In genomic region chr13:103517066-103517767, GRCh38 we compare ENCODE assay signal across 11 cellular contexts.
DNase-seq lines count a peak whose midpoint lies in the region; ATAC-seq and TF ChIP-seq lines count a peak whose summit lies in the region.
"Had no signal": no experiment of that assay in that cellular context is flagged by ENCODE, and none has a peak within 500 bp of the region (broad histone marks: within the 10 kb centered on the region; RNA-seq: fewer than 3 reads in every experiment).

No MANE protein-coding gene starts in this region.

- no peak overlapping the region for H3K4me3 Mint-ChIP-seq in neural progenitor cell

- H3K9me3 ChIP-seq in neural progenitor cell (ENCODE audit: low read depth): no peaks in the 10 kb centered on the region
- H3K9me3 ChIP-seq: testis had no signal

- H3K9ac ChIP-seq in KMS-11: no peak overlapping the region; the same call in 1 of the 2 replicates
- H3K9ac ChIP-seq in neural progenitor cell: no peak overlapping the region

- peaks cover 52% of the 10 kb centered on the region for H3K4me1 ChIP-seq in KMS-11 (ENCODE audit: low read depth, poor library complexity, severe bottlenecking)
- H3K4me1 ChIP-seq in neural progenitor cell: peaks cover 21% of the 10 kb centered on the region
- H3K4me1 ChIP-seq: testis had no signal

- no peak overlapping the region for H3K27ac Mint-ChIP-seq in neural progenitor cell

- peak; percentile 84 for ATAC-seq in HG02763 (IDR thresholded peaks at IDR 0.05; ENCODE audit: unreplicated experiment)

- peaks cover 17% of the 10 kb centered on the region for H3K4me1 Mint-ChIP-seq in neural progenitor cell

- H4K20me1 ChIP-seq in KMS-11 (ENCODE audit: insufficient read depth) (no peaks in the 10 kb centered on the region), neural progenitor cell (ENCODE audit: low read depth) (no peaks in the 10 kb centered on the region)

- H3K36me3 ChIP-seq in KMS-11 (ENCODE audit: insufficient read depth): no peaks in the 10 kb centered on the region
- H3K36me3 ChIP-seq in neural progenitor cell: no peaks in the 10 kb centered on the region

- H3K27ac ChIP-seq in KMS-11 (peak overlapping the region; percentile 72), neural progenitor cell (no peak overlapping the region)
- H3K27ac ChIP-seq: HL-60, testis had no signal

- TF ChIP-seq CTCF in KMS-11 (conservative IDR thresholded peaks at IDR 0.05; ENCODE audit: low read depth, low read length) (no peak), neural progenitor cell (IDR thresholded peaks at IDR 0.05) (no peak)

- peaks cover 3% of the 10 kb centered on the region for H3K27me3 Mint-ChIP-seq in neural progenitor cell (ENCODE audit: insufficient read depth, low read depth)

- H3K79me2 ChIP-seq in KMS-11 (ENCODE audit: insufficient read depth, low read depth) (no peaks in the 10 kb centered on the region), neural progenitor cell (ENCODE audit: low read depth) (no peaks in the 10 kb centered on the region)

- no peaks in the 10 kb centered on the region for H3K27me3 ChIP-seq in KMS-11 (ENCODE audit: insufficient read depth, low read depth)
- H3K27me3 ChIP-seq in neural progenitor cell: no peaks in the 10 kb centered on the region
- H3K27me3 ChIP-seq: testis had no signal

- peak; percentile 44 for DNase-seq in NCI-H1092 treated with DMSO at 0.1 percent for 48 hours (lab: John Stamatoyannopoulos, UW)
- no peak for DNase-seq in NCI-H1092 (lab: John Stamatoyannopoulos, UW)
- peak; percentile 97 for DNase-seq in renal cortical epithelial cell (ENCODE audit: low read depth)
- no peak for DNase-seq in DMS 273 treated with DMSO at 0.1 percent for 48 hours (lab: John Stamatoyannopoulos, UW)
- no peak for DNase-seq in SW 1271 (lab: John Stamatoyannopoulos, UW)
- DNase-seq in neural progenitor cell (ENCODE audit: low spot score): no peak
- DNase-seq: activated T-cell treated with anti-CD3 and anti-CD28 coated beads, Interleukin-2, amount 50 U/mL, for 48 hours; testis had no signal

- H3K4me2 ChIP-seq in KMS-11 (peak overlapping the region; percentile 64), neural progenitor cell (no peak overlapping the region)

- H3K9me3 Mint-ChIP-seq in neural progenitor cell: no peaks in the 10 kb centered on the region

- peak overlapping the region; percentile 44 for H2AFZ ChIP-seq in KMS-11 (ENCODE audit: low read depth)
- no peak overlapping the region for H2AFZ ChIP-seq in neural progenitor cell (replicated peaks)

- H3F3A ChIP-seq in neural progenitor cell (ENCODE audit: low read depth): peaks cover 19% of the 10 kb centered on the region

- no peaks in the 10 kb centered on the region for H3K36me3 Mint-ChIP-seq in neural progenitor cell

- no peak overlapping the region for H3K4me3 ChIP-seq in KMS-11 (IDR thresholded peaks at IDR 0.05; ENCODE audit: insufficient read depth, low read depth, low read length)
- no peak overlapping the region for H3K4me3 ChIP-seq in neural progenitor cell
- H3K4me3 ChIP-seq: testis had no signal

Comparison
In these comparisons a context has a peak if more than half of its experiments do, and no peak if none do; other contexts are left out.
1. DNase-seq: peak in NCI-H1092 treated with DMSO at 0.1 percent for 48 hours (single experiment) and renal cortical epithelial cell (single experiment); none in NCI-H1092 (single experiment), DMS 273 treated with DMSO at 0.1 percent for 48 hours (single experiment), SW 1271 (0 of 2) and neural progenitor cell (single experiment).